In the genomic region with DNA sequence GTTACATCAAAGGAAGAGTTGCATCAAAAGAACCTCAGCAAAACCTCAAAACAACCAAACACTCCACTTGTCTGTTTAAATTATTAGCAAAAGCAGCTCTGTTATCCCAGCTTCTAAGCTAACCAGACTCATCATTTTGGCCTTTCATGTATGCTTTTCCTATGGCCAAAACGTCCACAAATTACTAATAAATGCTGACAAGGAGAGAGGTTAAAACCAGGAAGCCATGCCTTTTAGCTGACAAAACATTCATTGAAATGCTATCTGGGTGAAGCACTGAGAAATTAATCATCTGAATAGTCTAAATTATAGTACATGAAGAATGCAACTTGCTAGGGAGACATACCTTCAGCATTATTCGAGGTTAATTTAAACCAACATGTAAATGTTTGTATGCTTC, we compare ENCODE assay signal across 26 cellular contexts.
DNase-seq lines count a peak whose midpoint lies in the region; ATAC-seq and TF ChIP-seq lines count a peak whose summit lies in the region.
"Had no signal": no experiment of that assay in that cellular context is flagged by ENCODE, and none has a peak within 500 bp of the region (broad histone marks: within the 10 kb centered on the region; RNA-seq: fewer than 3 reads in every experiment).

No MANE protein-coding gene starts in this region.

- H3K9me2 ChIP-seq in GM23248 (ENCODE audit: insufficient read depth): no peaks in the 10 kb centered on the region

- no peak overlapping the region for H3K27ac ChIP-seq in AG04450 (ENCODE audit: low read depth, low read length)
- no peak overlapping the region for H3K27ac ChIP-seq in GM23248
- H3K27ac ChIP-seq: A549, gastroesophageal sphincter, left ventricle myocardium inferior, VCaP had no signal

- H2AFZ ChIP-seq in GM23248: no peak overlapping the region

- H3K36me3 ChIP-seq in GM23248 (ENCODE audit: low read depth): no peaks in the 10 kb centered on the region
- H3K36me3 ChIP-seq: gastroesophageal sphincter, left ventricle myocardium inferior had no signal

- H3K4me2 ChIP-seq in GM23248 (ENCODE audit: unreplicated experiment): no peak overlapping the region
- H3K4me2 ChIP-seq: A549 had no signal

- H4K20me1 ChIP-seq in GM23248 (ENCODE audit: insufficient read depth): no peaks in the 10 kb centered on the region

- WGBS in GM23248 (ENCODE audit: low coverage in 1 of 2, low lambda C conversion rate in 2 of 2, missing lambda C conversion rate in 2 of 2), 2 experiments: 21 to 24% methylated on average over 2 of the region's 2 CpGs

- TF ChIP-seq CTCF in AG04450 (IDR thresholded peaks at IDR 0.05; ENCODE audit: low read depth, low read length): no peak
- no peak for TF ChIP-seq CTCF in endothelial cell (IDR thresholded peaks at IDR 0.05; ENCODE audit: unreplicated experiment)

- H3K9ac ChIP-seq in GM23248: no peak overlapping the region

- H3K27me3 Mint-ChIP-seq in endothelial cell (ENCODE audit: unreplicated experiment): peaks cover 1% of the 10 kb centered on the region
- peaks cover 4% of the 10 kb centered on the region for H3K27me3 Mint-ChIP-seq in activated T-helper 17 cell treated with anti-CD3 and anti-CD28 coated beads, Interleukin-2, amount 50 U/mL, for 72 hours
- H3K27me3 Mint-ChIP-seq: naive B cell; stimulated activated naive CD8-positive, alpha-beta T cell treated with anti-CD3 and anti-CD28 coated beads, Interleukin-15, Interleukin-2, amounts not matched to agents 100 ng/mL and 50 ng/mL, for 24 hours had no signal

- no peak overlapping the region for H3K4me3 ChIP-seq in AG04450 (ENCODE audit: low read depth, low read length)
- H3K4me3 ChIP-seq in GM23248: no peak overlapping the region
- H3K4me3 ChIP-seq: A549, gastroesophageal sphincter, left ventricle myocardium inferior had no signal

- ATAC-seq in activated T-helper 17 cell treated with anti-CD3 and anti-CD28 coated beads, Interleukin-2, amount 50 U/mL, for 72 hours (replicated peaks): no peak
- ATAC-seq: A549, gastroesophageal sphincter had no signal

- no peaks in the 10 kb centered on the region for H3K9me3 Mint-ChIP-seq in endothelial cell (ENCODE audit: unreplicated experiment)
- no peaks in the 10 kb centered on the region for H3K9me3 Mint-ChIP-seq in activated T-helper 17 cell treated with anti-CD3 and anti-CD28 coated beads, Interleukin-2, amount 50 U/mL, for 72 hours
- H3K9me3 Mint-ChIP-seq: stimulated activated naive CD8-positive, alpha-beta T cell treated with anti-CD3 and anti-CD28 coated beads, Interleukin-15, Interleukin-2, amounts not matched to agents 100 ng/mL and 50 ng/mL, for 24 hours had no signal

- no peaks in the 10 kb centered on the region for H3K9me3 ChIP-seq in AG04450 (ENCODE audit: control insufficient read depth, insufficient read depth, low read length)
- H3K9me3 ChIP-seq in GM23248 (ENCODE audit: low read depth): no peaks in the 10 kb centered on the region
- H3K9me3 ChIP-seq: A549, gastroesophageal sphincter, left ventricle myocardium inferior had no signal

- H3K27me3 ChIP-seq in AG04450 (ENCODE audit: control insufficient read depth, insufficient read depth, low read length): no peaks in the 10 kb centered on the region
- no peaks in the 10 kb centered on the region for H3K27me3 ChIP-seq in GM23248 (replicated peaks; ENCODE audit: insufficient read depth)
- H3K27me3 ChIP-seq: gastroesophageal sphincter had no signal

- POLR2A ChIA-PET in AG04450 (lab: Yijun Ruan, JAX): no interaction called here

- H3K27ac Mint-ChIP-seq in endothelial cell (ENCODE audit: unreplicated experiment): no peak overlapping the region
- H3K27ac Mint-ChIP-seq in activated T-helper 17 cell treated with anti-CD3 and anti-CD28 coated beads, Interleukin-2, amount 50 U/mL, for 72 hours: no peak overlapping the region
- H3K27ac Mint-ChIP-seq: CD14-positive monocyte; immature natural killer cell; naive B cell; stimulated activated naive CD8-positive, alpha-beta T cell treated with anti-CD3 and anti-CD28 coated beads, Interleukin-15, Interleukin-2, amounts not matched to agents 100 ng/mL and 50 ng/mL, for 24 hours had no signal

- no peak overlapping the region for H3K4me3 Mint-ChIP-seq in endothelial cell (ENCODE audit: unreplicated experiment)
- H3K4me3 Mint-ChIP-seq in activated T-helper 17 cell treated with anti-CD3 and anti-CD28 coated beads, Interleukin-2, amount 50 U/mL, for 72 hours: no peak overlapping the region
- H3K4me3 Mint-ChIP-seq: CD14-positive monocyte; immature natural killer cell; naive B cell; stimulated activated naive CD8-positive, alpha-beta T cell treated with anti-CD3 and anti-CD28 coated beads, Interleukin-15, Interleukin-2, amounts not matched to agents 100 ng/mL and 50 ng/mL, for 24 hours had no signal

- peaks cover 33% of the 10 kb centered on the region for H3K4me1 ChIP-seq in GM23248 (ENCODE audit: insufficient read depth)
- H3K4me1 ChIP-seq: A549, gastroesophageal sphincter had no signal

- H3K36me3 Mint-ChIP-seq in endothelial cell (ENCODE audit: low read depth, unreplicated experiment): no peaks in the 10 kb centered on the region
- H3K36me3 Mint-ChIP-seq in activated T-helper 17 cell treated with anti-CD3 and anti-CD28 coated beads, Interleukin-2, amount 50 U/mL, for 72 hours (ENCODE audit: low read depth): no peaks in the 10 kb centered on the region
- H3K36me3 Mint-ChIP-seq: CD14-positive monocyte, immature natural killer cell, naive B cell had no signal

- peaks cover 7% of the 10 kb centered on the region for H3K4me1 Mint-ChIP-seq in endothelial cell (ENCODE audit: unreplicated experiment)
- H3K4me1 Mint-ChIP-seq in activated T-helper 17 cell treated with anti-CD3 and anti-CD28 coated beads, Interleukin-2, amount 50 U/mL, for 72 hours: no peaks in the 10 kb centered on the region
- H3K4me1 Mint-ChIP-seq: CD14-positive monocyte, immature natural killer cell, naive B cell had no signal

- H3F3A ChIP-seq in GM23248 (ENCODE audit: insufficient read depth): peaks cover 26% of the 10 kb centered on the region

- peak; percentile 1 for DNase-seq in AG04450 (ENCODE audit: low read depth, low spot score)
- DNase-seq in GM23248: peak; percentile 69
- peak; percentile 11 for DNase-seq in astrocyte of the hippocampus (ENCODE audit: low read depth, low spot score)
- peak; percentile 5 for DNase-seq in kidney tubule cell (ENCODE audit: low spot score)
- DNase-seq in endothelial cell (ENCODE audit: low spot score): no peak
- no peak for DNase-seq in DMS153 (lab: John Stamatoyannopoulos, UW)
- DNase-seq in CD1c-positive myeloid dendritic cell (ENCODE audit: extremely low spot score): no peak
- DNase-seq: activated CD4-positive, alpha-beta T cell treated with anti-CD3 and anti-CD28 coated beads for 4 hours; activated CD8-positive, alpha-beta memory T cell treated with anti-CD3 and anti-CD28 coated beads for 24 hours; activated gamma-delta T cell treated with Interleukin-2 at 50 U/mL for 16 hours; effector CD4-positive, alpha-beta T cell; hypothalamus; immature natural killer cell; left ventricle myocardium inferior; naive B cell; NCI-H2029 treated with DMSO at 0.1 percent for 48 hours; NCI-H2227 treated with DMSO at 0.1 percent for 48 hours; nucleus accumbens; SIG-M5; T-helper 9 cell had no signal

- H3K79me2 ChIP-seq in GM23248 (ENCODE audit: insufficient read depth): no peaks in the 10 kb centered on the region

- in situ Hi-C loops in GM23248 (cut with MboI): no loop called here

- CTCF ChIA-PET in AG04450 (lab: Charles Lee): no interaction called here

Comparison
In these comparisons a context has a peak if more than half of its experiments do, and no peak if none do; other contexts are left out.
1. DNase-seq: peak in AG04450 (single experiment), GM23248 (single experiment), astrocyte of the hippocampus (single experiment) and kidney tubule cell (single experiment); none in endothelial cell (single experiment), DMS153 (single experiment) and CD1c-positive myeloid dendritic cell (single experiment).